In the genomic region with DNA sequence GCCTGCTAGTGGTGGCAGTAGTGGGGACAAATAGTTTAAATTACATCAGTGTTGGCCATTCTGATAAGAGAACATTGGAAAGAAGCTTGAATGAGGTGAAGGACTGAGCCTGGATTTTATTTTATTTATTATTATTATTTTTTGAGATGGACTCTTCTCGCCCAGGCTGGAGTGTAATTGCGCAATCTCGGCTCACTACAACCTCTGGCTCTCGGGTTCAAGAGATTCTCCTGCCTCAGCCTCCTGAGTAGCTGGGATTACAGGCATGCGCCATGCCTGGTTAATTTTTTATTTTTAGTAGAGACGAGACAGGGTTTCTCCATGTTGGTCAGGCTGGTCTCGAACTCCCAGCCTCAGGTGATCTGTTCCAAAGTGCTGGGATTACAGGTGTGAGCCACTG, we compare ENCODE assay signal across 26 cellular contexts.
"Had no signal": no experiment of that assay in that cellular context is flagged by ENCODE, and none has a peak within 500 bp of the region (broad histone marks: within the 10 kb centered on the region; RNA-seq: fewer than 3 reads in every experiment).

No MANE protein-coding gene starts in this region.

- H3K27ac ChIP-seq: colonic mucosa, epithelial cell of prostate, esophagus squamous epithelium, gastrocnemius medialis, heart right ventricle, left lung, lower lobe of right lung had no signal

- H3K4me1 ChIP-seq: colonic mucosa, esophagus squamous epithelium, gastrocnemius medialis, heart right ventricle, left lung, lower lobe of right lung had no signal

- DNase-seq: colonic mucosa; cortex of kidney; effector CD8-positive, alpha-beta T cell; effector memory CD8-positive, alpha-beta T cell; endodermal cell; erythroblast; esophagus squamous epithelium; foreskin fibroblast; foreskin melanocyte; gastrocnemius medialis; glutamatergic neuron; head of caudate nucleus; heart right ventricle; hippocampal formation; left cardiac atrium; left lung; left ventricle myocardium superior; lower lobe of right lung; mesenchymal stem cell; mucosa of descending colon; naive B cell had no signal

- H3K36me3 ChIP-seq: colonic mucosa, esophagus squamous epithelium, gastrocnemius medialis, heart right ventricle, left lung, lower lobe of right lung had no signal

- H3K9me3 ChIP-seq: colonic mucosa, esophagus squamous epithelium, gastrocnemius medialis, heart right ventricle, left lung, lower lobe of right lung had no signal

- FAIRE-seq: endometrium, islet of Langerhans, keratinocyte had no signal

- H3K4me3 ChIP-seq: colonic mucosa, esophagus squamous epithelium, gastrocnemius medialis, heart right ventricle, left lung, lower lobe of right lung, mucosa of descending colon had no signal

- H3K27me3 ChIP-seq: colonic mucosa, esophagus squamous epithelium, gastrocnemius medialis, heart right ventricle, left lung had no signal

- ATAC-seq: effector memory CD8-positive, alpha-beta T cell; esophagus mucosa; gastrocnemius medialis; heart right ventricle; left cardiac atrium; left lung; left ventricle myocardium superior; lower lobe of right lung; mucosa of descending colon had no signal
